Comparison of ENCODE assay signal across 25 cellular contexts in the genomic region with DNA sequence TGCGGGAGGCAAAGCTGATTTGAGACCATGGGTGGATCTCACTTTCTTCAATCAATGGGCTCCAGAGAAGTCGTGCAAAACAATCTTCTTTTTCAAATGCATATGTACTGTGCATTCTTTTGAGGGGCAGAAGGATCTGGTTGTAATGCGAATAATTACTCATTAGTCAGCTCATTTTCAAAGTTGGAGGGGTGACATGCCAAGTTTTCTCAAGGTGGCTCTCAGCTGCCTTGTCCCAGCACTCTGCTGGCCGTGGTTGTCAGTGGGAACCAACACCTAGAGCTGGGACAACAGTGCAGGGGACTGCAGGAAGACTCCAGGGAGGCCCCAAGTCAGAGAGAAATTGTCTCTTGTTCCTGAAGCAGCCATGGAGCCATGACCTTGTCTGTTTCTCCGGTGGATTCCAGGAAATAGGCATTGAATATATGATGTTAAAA. TPM values are rescaled to one million over a fixed set of nuclear protein-coding genes. Genes with fewer than 3 reads are reported as not detected.
DNase-seq lines count a peak whose midpoint lies in the region; ATAC-seq and TF ChIP-seq lines count a peak whose summit lies in the region.
"Had no signal": no experiment of that assay in that cellular context is flagged by ENCODE, and none has a peak within 500 bp of the region (broad histone marks: within the 10 kb centered on the region; RNA-seq: fewer than 3 reads in every experiment).

No MANE protein-coding gene starts in this region.

- H3K4me1 ChIP-seq in Caco-2 (peaks cover 22% of the 10 kb centered on the region), HUES64 (ENCODE audit: insufficient read depth, low read length) (peaks cover 31% of the 10 kb centered on the region)
- H3K4me1 ChIP-seq: foreskin keratinocyte, lower lobe of right lung had no signal

- H3K4me2 ChIP-seq in neural cell (ENCODE audit: low read length), result peak overlapping the region; percentile 69
- H3K4me2 ChIP-seq: BLaER1 treated with 17β-estradiol and CSF1 and Interleukin-3, amounts not matched to agents 10 nM and 100 nM had no signal

- DNase-seq in Caco-2 (peak in 1 of 2 experiments; percentile 37), glutamatergic neuron (no peak), A172 (ENCODE audit: low spot score) (no peak)
- DNase-seq in activated naive CD8-positive, alpha-beta T cell treated with anti-CD3 and anti-CD28 coated beads for 36 hours, result no peak
- DNase-seq: activated CD4-positive, alpha-beta T cell treated with anti-CD3 and anti-CD28 coated beads, Interleukin-2, amount 50 U/mL, for 48 hours; activated CD8-positive, alpha-beta memory T cell treated with anti-CD3 and anti-CD28 coated beads, Interleukin-2, amount 50 U/mL, for 48 hours; activated naive CD8-positive, alpha-beta T cell treated with anti-CD3 and anti-CD28 coated beads, Interleukin-2, amount 10 ng/mL, durations not matched to agents 7 days and 5 days; effector CD8-positive, alpha-beta T cell; islet precursor cell; lower lobe of right lung; NCI-H1105 treated with DMSO at 0.1 percent for 48 hours; NCI-H446 treated with DMSO at 0.1 percent for 48 hours; stimulated activated CD4-positive, alpha-beta T cell treated with anti-CD3 and anti-CD28 coated beads, Interleukin-1b, Interleukin-23, amount 100 ng/mL, for 48 hours; T1000 had no signal

- H3K27me3 ChIP-seq in Caco-2 (replicated peaks; ENCODE audit: control insufficient read depth, insufficient read depth, low read length) (no peaks in the 10 kb centered on the region), HUES64 (ENCODE audit: insufficient read depth, low read length) (no peaks in the 10 kb centered on the region), neural cell (ENCODE audit: insufficient read depth, low read depth, low read length) (no peaks in the 10 kb centered on the region)
- H3K27me3 ChIP-seq: BLaER1 treated with 17β-estradiol and CSF1 and Interleukin-3, amounts not matched to agents 10 nM and 100 nM; foreskin keratinocyte had no signal

- H3K79me2 ChIP-seq in neural cell (replicated peaks; ENCODE audit: insufficient read depth, low read length), result peaks cover 93% of the 10 kb centered on the region

- TF ChIP-seq RAD21 in neural cell (conservative IDR thresholded peaks at IDR 0.05), result no peak

- H3F3A ChIP-seq in neural cell (ENCODE audit: insufficient read depth, low read length, poor library complexity, severe bottlenecking), result peaks cover 11% of the 10 kb centered on the region

- H3K9me2 ChIP-seq in neural cell (ENCODE audit: insufficient read depth, low read length), result no peaks in the 10 kb centered on the region

- H3K4me1 Mint-ChIP-seq in Caco-2 (ENCODE audit: low read depth, unreplicated experiment), result peaks cover 21% of the 10 kb centered on the region
- H3K4me1 Mint-ChIP-seq in glutamatergic neuron (ENCODE audit: low read depth, unreplicated experiment), result peaks cover 76% of the 10 kb centered on the region
- no peaks in the 10 kb centered on the region for H3K4me1 Mint-ChIP-seq in activated naive CD8-positive, alpha-beta T cell treated with anti-CD3 and anti-CD28 coated beads for 36 hours

- H3K27me3 Mint-ChIP-seq in Caco-2 (ENCODE audit: insufficient read depth, unreplicated experiment) (peaks cover 16% of the 10 kb centered on the region), glutamatergic neuron (ENCODE audit: unreplicated experiment) (peaks cover 22% of the 10 kb centered on the region)
- peaks cover 4% of the 10 kb centered on the region for H3K27me3 Mint-ChIP-seq in activated naive CD8-positive, alpha-beta T cell treated with anti-CD3 and anti-CD28 coated beads for 36 hours

- no TSS peak for BruUV-seq in Caco-2 (replicated peaks; lab: Mats Ljungman, UMichigan)

- intact Hi-C loops in Caco-2 (cut with micrococcal nuclease; ENCODE audit: unreplicated experiment), result loop anchor here (5.0 kb wide), 1 partner anchor 33 kb away; no protein-coding TSS in a partner anchor

- H3K27ac Mint-ChIP-seq in Caco-2 (ENCODE audit: unreplicated experiment) (peak overlapping the region; percentile 69), glutamatergic neuron (ENCODE audit: unreplicated experiment) (peak overlapping the region; percentile 98)
- H3K27ac Mint-ChIP-seq in activated naive CD8-positive, alpha-beta T cell treated with anti-CD3 and anti-CD28 coated beads for 36 hours, result no peak overlapping the region
- H3K27ac Mint-ChIP-seq: activated naive CD8-positive, alpha-beta T cell treated with anti-CD3 and anti-CD28 coated beads, Interleukin-2, amount 10 ng/mL, durations not matched to agents 7 days and 5 days; activated T-helper 17 cell treated with anti-CD3 and anti-CD28 coated beads, Interleukin-2, amount 50 U/mL, for 72 hours had no signal

- peak overlapping the region; percentile 71 for H3K27ac ChIP-seq in HUES64 (ENCODE audit: low read depth, low read length)
- H3K27ac ChIP-seq in neural cell (ENCODE audit: low read length), result peak overlapping the region; percentile 99
- H3K27ac ChIP-seq: BLaER1 treated with 17β-estradiol and CSF1 and Interleukin-3, amounts not matched to agents 10 nM and 100 nM; foreskin keratinocyte; lower lobe of right lung had no signal

- POLR2A ChIA-PET in Caco-2 (lab: Charles Lee), result no interaction called here

- H2AFZ ChIP-seq in neural cell (ENCODE audit: low read depth, low read length), result no peak overlapping the region

- TF ChIP-seq CTCF in Caco-2 (IDR thresholded peaks at IDR 0.05; ENCODE audit: insufficient read depth in 1 of 2, low read depth in 1 of 2, low read length in 1 of 2, severe bottlenecking in 1 of 2, unreplicated experiment in 1 of 2), result no peak
- TF ChIP-seq CTCF in glutamatergic neuron (IDR thresholded peaks at IDR 0.05; ENCODE audit: partially characterized antibody, unreplicated experiment), result no peak
- TF ChIP-seq CTCF in neural cell (IDR thresholded peaks at IDR 0.05; ENCODE audit: poor library complexity, severe bottlenecking), result no peak

- H3K4me3 Mint-ChIP-seq in Caco-2 (ENCODE audit: unreplicated experiment) (peak overlapping the region; percentile 46), glutamatergic neuron (ENCODE audit: unreplicated experiment) (peak overlapping the region; percentile 89)
- no peak overlapping the region for H3K4me3 Mint-ChIP-seq in activated naive CD8-positive, alpha-beta T cell treated with anti-CD3 and anti-CD28 coated beads for 36 hours
- H3K4me3 Mint-ChIP-seq: activated naive CD8-positive, alpha-beta T cell treated with anti-CD3 and anti-CD28 coated beads, Interleukin-2, amount 10 ng/mL, durations not matched to agents 7 days and 5 days; activated T-helper 17 cell treated with anti-CD3 and anti-CD28 coated beads, Interleukin-2, amount 50 U/mL, for 72 hours had no signal

- H3K36me3 Mint-ChIP-seq in Caco-2 (ENCODE audit: insufficient read depth, unreplicated experiment) (peaks cover 9% of the 10 kb centered on the region), glutamatergic neuron (ENCODE audit: unreplicated experiment) (peaks cover 6% of the 10 kb centered on the region)
- H3K36me3 Mint-ChIP-seq in activated naive CD8-positive, alpha-beta T cell treated with anti-CD3 and anti-CD28 coated beads for 36 hours, result no peaks in the 10 kb centered on the region
- H3K36me3 Mint-ChIP-seq: activated naive CD8-positive, alpha-beta T cell treated with anti-CD3 and anti-CD28 coated beads, Interleukin-2, amount 10 ng/mL, durations not matched to agents 7 days and 5 days had no signal

- H3K36me3 ChIP-seq in Caco-2 (ENCODE audit: control insufficient read depth, insufficient read depth, low read length) (no peaks in the 10 kb centered on the region), HUES64 (ENCODE audit: insufficient read depth, low read length) (no peaks in the 10 kb centered on the region), neural cell (ENCODE audit: insufficient read depth, low read length) (peaks cover 5% of the 10 kb centered on the region)
- H3K36me3 ChIP-seq: BLaER1 treated with 17β-estradiol and CSF1 and Interleukin-3, amounts not matched to agents 10 nM and 100 nM; lower lobe of right lung had no signal

- WGBS in HUES64, result 40% methylated on average over 5 of the region's 5 CpGs

- no peak for ATAC-seq in GM18858 (IDR thresholded peaks at IDR 0.05; ENCODE audit: unreplicated experiment)
- ATAC-seq: activated T-helper 17 cell treated with anti-CD3 and anti-CD28 coated beads, Interleukin-2, amount 50 U/mL, for 72 hours; lower lobe of right lung; Right ventricle myocardium inferior had no signal

- H3K4me3 ChIP-seq in Caco-2 (ENCODE audit: low read depth, low read length), result no peak overlapping the region
- no peak overlapping the region for H3K4me3 ChIP-seq in HUES64 (ENCODE audit: low read length)
- H3K4me3 ChIP-seq in neural cell (ENCODE audit: low read length), result peak overlapping the region; percentile 55
- H3K4me3 ChIP-seq: BLaER1 treated with 17β-estradiol and CSF1 and Interleukin-3, amounts not matched to agents 10 nM and 100 nM; lower lobe of right lung had no signal

- CTCF ChIA-PET in Caco-2 (lab: Charles Lee), result interaction anchor here (0.8 kb wide), 1 partner anchor 34 kb away, joined by 3 read pairs; no protein-coding TSS in a partner anchor

- no peaks in the 10 kb centered on the region for H4K20me1 ChIP-seq in neural cell (ENCODE audit: insufficient read depth)
- H4K20me1 ChIP-seq: BLaER1 treated with 17β-estradiol and CSF1 and Interleukin-3, amounts not matched to agents 10 nM and 100 nM had no signal

- H3K9ac ChIP-seq in HUES64 (ENCODE audit: low read depth, low read length) (peak overlapping the region; percentile 28; the same call in 1 of the 2 replicates), neural cell (ENCODE audit: low read length) (peak overlapping the region; percentile 71)
- H3K9ac ChIP-seq: BLaER1 treated with 17β-estradiol and CSF1 and Interleukin-3, amounts not matched to agents 10 nM and 100 nM had no signal

- H3K9me3 Mint-ChIP-seq in Caco-2 (ENCODE audit: unreplicated experiment), result peaks cover 9% of the 10 kb centered on the region
- peaks cover 39% of the 10 kb centered on the region for H3K9me3 Mint-ChIP-seq in glutamatergic neuron (ENCODE audit: unreplicated experiment)
- peaks cover 4% of the 10 kb centered on the region for H3K9me3 Mint-ChIP-seq in activated naive CD8-positive, alpha-beta T cell treated with anti-CD3 and anti-CD28 coated beads for 36 hours
- H3K9me3 Mint-ChIP-seq: activated T-helper 17 cell treated with anti-CD3 and anti-CD28 coated beads, Interleukin-2, amount 50 U/mL, for 72 hours had no signal

- H3K9me3 ChIP-seq in Caco-2 (peaks cover 11% of the 10 kb centered on the region), HUES64 (ENCODE audit: insufficient read depth, low read depth, low read length) (no peaks in the 10 kb centered on the region), neural cell (ENCODE audit: low read length) (no peaks in the 10 kb centered on the region)
- H3K9me3 ChIP-seq: lower lobe of right lung had no signal

- no peak for TF ChIP-seq EP300 in neural cell (conservative IDR thresholded peaks at IDR 0.05; ENCODE audit: poor library complexity, severe bottlenecking)

TF ChIP-seq in neural cell, 6 proteins besides CTCF, POLR2A, EP300 and RAD21 (continues in another document):
- no peak for TF ChIP-seq MXI1 (conservative IDR thresholded peaks at IDR 0.05; ENCODE audit: poor library complexity, severe bottlenecking)

RNA-seq across cellular contexts. Expression of gene MYT1, which starts 25.3 kb away (rescaled TPM):
- total RNA-seq in Caco-2 (2022) (0.25 and 0.65 TPM in 2 replicates), glutamatergic neuron (ENCODE audit: unreplicated experiment) (159 TPM)
- polyA plus RNA-seq in HUES64 (2013, experiment 1 of 2), result 0.45 TPM
- polyA plus RNA-seq in HUES64 (2013, experiment 2 of 2), result 0.82 TPM
- 35.8 and 42.4 TPM in 2 replicates for polyA plus RNA-seq in neural cell
- 79.8 and 80.8 TPM in 2 replicates for polyA minus RNA-seq in neural cell
- total RNA-seq in A172 (2014; rRNA removed; shearing (Covaris generic)), result 2.4 TPM in 2 replicates
- under 1 TPM in 1 of 2 experiments, not detected in 1; 0.44 TPM for total RNA-seq in activated naive CD8-positive, alpha-beta T cell treated with anti-CD3 and anti-CD28 coated beads for 36 hours
- total RNA-seq: Daoy, foreskin keratinocyte, lower lobe of right lung, MCF 10A had no signal
- polyA plus RNA-seq: AG04450, esophagus had no signal

Comparison
In these comparisons a context has a peak if more than half of its experiments do, and no peak if none do; other contexts are left out.
1. RNA of gene MYT1, which starts 25.3 kb away (total RNA-seq): 159 TPM in glutamatergic neuron (single experiment); 2.4 TPM in A172, 0.44 TPM in activated naive CD8-positive, alpha-beta T cell treated with anti-CD3 and anti-CD28 coated beads for 36 hours and 0.25 to 0.65 TPM in Caco-2; every median in the first group is over 10 times any median in the second.